14 cellular contexts compared by ENCODE assay signal in the genomic region with DNA sequence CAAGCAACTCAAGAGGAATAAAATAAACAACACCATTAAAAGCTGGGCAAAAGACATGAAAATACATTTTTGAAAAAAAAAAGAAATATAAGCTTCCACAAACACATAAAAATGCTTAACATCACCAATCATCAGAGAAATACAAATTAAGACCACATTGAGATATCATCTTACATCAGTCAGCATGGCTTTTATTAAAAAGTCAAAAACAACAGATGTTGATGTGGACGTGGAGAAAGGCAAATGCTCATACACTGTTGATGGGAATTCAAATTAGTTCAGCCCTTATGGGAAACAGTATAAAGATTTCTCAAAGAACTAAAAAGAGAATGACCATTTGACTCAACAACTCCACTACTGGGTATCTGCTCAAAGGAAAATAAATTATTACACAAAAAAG. TPM values are rescaled to one million over a fixed set of nuclear protein-coding genes. Genes with fewer than 3 reads are reported as not detected.
DNase-seq lines count a peak whose midpoint lies in the region; ATAC-seq and TF ChIP-seq lines count a peak whose summit lies in the region.
"Had no signal": no experiment of that assay in that cellular context is flagged by ENCODE, and none has a peak within 500 bp of the region (broad histone marks: within the 10 kb centered on the region; RNA-seq: fewer than 3 reads in every experiment).

No MANE protein-coding gene starts in this region.

- H3K27ac ChIP-seq in upper lobe of right lung (no peak overlapping the region), right lobe of liver (no peak overlapping the region)
- H3K27ac ChIP-seq: BLaER1 had no signal

- H3K4me3 ChIP-seq in upper lobe of right lung (no peak overlapping the region), right lobe of liver (no peak overlapping the region)
- H3K4me3 ChIP-seq: BLaER1, GM12878, GM23338 had no signal

- H3K9me3 ChIP-seq in upper lobe of right lung (no peaks in the 10 kb centered on the region), right lobe of liver (no peaks in the 10 kb centered on the region)
- H3K9me3 ChIP-seq: BLaER1, Caco-2 had no signal

- ATAC-seq in upper lobe of right lung = no peak
- ATAC-seq in right lobe of liver = no peak
- ATAC-seq in HG02610 (IDR thresholded peaks at IDR 0.05; ENCODE audit: unreplicated experiment) = no peak
- ATAC-seq: GM12878, GM23338, HepG2 had no signal

- intact Hi-C loops in upper lobe of right lung (cut with DNase I) = no loop called here
- intact Hi-C loops in right lobe of liver (cut with DNase I) = no loop called here

- WGBS in right lobe of liver (ENCODE audit: insufficient coverage, low coverage, low lambda C conversion rate, missing lambda C conversion rate) = 27% methylated on average over 1 of the region's 1 CpG

- TF ChIP-seq CTCF in upper lobe of right lung (IDR thresholded peaks at IDR 0.05) = no peak
- no peak for TF ChIP-seq CTCF in right lobe of liver (IDR thresholded peaks at IDR 0.05)

- H3K36me3 ChIP-seq in upper lobe of right lung (no peaks in the 10 kb centered on the region), right lobe of liver (no peaks in the 10 kb centered on the region)
- H3K36me3 ChIP-seq: BLaER1 had no signal

- no peak for TF ChIP-seq POLR2A in right lobe of liver (IDR thresholded peaks at IDR 0.05)

- H3K4me1 ChIP-seq in upper lobe of right lung = no peaks in the 10 kb centered on the region
- no peaks in the 10 kb centered on the region for H3K4me1 ChIP-seq in right lobe of liver
- H3K4me1 ChIP-seq: BLaER1 had no signal

- H3K27me3 ChIP-seq in upper lobe of right lung (no peaks in the 10 kb centered on the region), right lobe of liver (no peaks in the 10 kb centered on the region)
- H3K27me3 ChIP-seq: BLaER1 had no signal

- DNase-seq in DMS 273 (lab: John Stamatoyannopoulos, UW; ENCODE audit: unreplicated experiment) (peak; percentile 54), NCI-H524 treated with DMSO at 0.1 percent for 48 hours (lab: John Stamatoyannopoulos, UW) (peak; percentile 8), fibroblast of peridontal ligament (ENCODE audit: extremely low read depth) (peak; percentile 50), upper lobe of right lung (no peak), right lobe of liver (no peak)
- DNase-seq in stimulated activated CD4-positive, alpha-beta T cell treated with anti-CD3 and anti-CD28 coated beads, Interleukin-2, amount 100 ng/mL, for 48 hours = no peak
- DNase-seq: Caco-2; CD8-positive, alpha-beta memory T cell; H7 had no signal

RNA-seq across cellular contexts. Expression of a gene that starts 59.6 kb away (rescaled TPM):
- total RNA-seq in upper lobe of right lung (2.8 TPM), right lobe of liver (under 1 TPM in 2 of 6 experiments, not detected in 4; 0.05 to 0.07 TPM)
- total RNA-seq: CD8-positive, alpha-beta memory T cell; HepG2 had no signal

Comparison
In these comparisons a context has a peak if more than half of its experiments do, and no peak if none do; other contexts are left out.
1. DNase-seq: peak in DMS 273 (single experiment), NCI-H524 treated with DMSO at 0.1 percent for 48 hours (single experiment) and fibroblast of peridontal ligament (single experiment); none in upper lobe of right lung (single experiment), right lobe of liver (0 of 3) and stimulated activated CD4-positive, alpha-beta T cell treated with anti-CD3 and anti-CD28 coated beads, Interleukin-2, amount 100 ng/mL, for 48 hours (0 of 2).